In genomic region chr1:200409761-200410565, GRCh38 we compare ENCODE assay signal across 8 cellular contexts. TPM values are rescaled to one million over a fixed set of nuclear protein-coding genes. Genes with fewer than 3 reads are reported as not detected.
DNase-seq lines count a peak whose midpoint lies in the region; ATAC-seq and TF ChIP-seq lines count a peak whose summit lies in the region.

ZNF281 (minus strand) TSS chr1:200410036; CDS start chr1:200409705, 331 bp downstream.

- H2AFZ ChIP-seq in hepatocyte = peak within 1 kb of the TSS; percentile 92

- no peaks in the 10 kb centered on the region for H3K27me3 ChIP-seq in hepatocyte
- H3K27me3 ChIP-seq in aorta (ENCODE audit: control insufficient read depth in 1 of 2, insufficient read depth in 2 of 2, low read length in 1 of 2) = no peaks in the 10 kb centered on the region

- peak within 1 kb of the TSS; percentile 89 for H3K4me3 ChIP-seq in hepatocyte
- peak within 1 kb of the TSS; percentile 73 to 98 for H3K4me3 ChIP-seq in aorta (ENCODE audit: low read length in 2 of 2)

- peaks cover 15% of the 10 kb centered on the region for H3K4me1 ChIP-seq in hepatocyte (ENCODE audit: insufficient read depth)
- H3K4me1 ChIP-seq in aorta (ENCODE audit: control insufficient read depth in 1 of 2, insufficient read depth in 2 of 2, low read length in 2 of 2) = peaks cover 3 to 5% of the 10 kb centered on the region in 2 donors

- H3K36me3 ChIP-seq in hepatocyte (replicated peaks; ENCODE audit: insufficient read depth, low read depth) (peaks cover 4% of the 10 kb centered on the region), aorta (ENCODE audit: control insufficient read depth in 1 of 2, insufficient read depth in 2 of 2, low read length in 1 of 2) (no peaks in the 10 kb centered on the region)

- H3K9me2 ChIP-seq in hepatocyte (replicated peaks; ENCODE audit: insufficient read depth) = no peaks in the 10 kb centered on the region

- peak within 1 kb of the TSS; percentile 88 for H3K4me2 ChIP-seq in hepatocyte

- H4K20me1 ChIP-seq in hepatocyte (ENCODE audit: insufficient read depth, poor library complexity, severe bottlenecking) = no peaks in the 10 kb centered on the region

- peak; percentile 71 for DNase-seq in NCI-H2081 treated with DMSO at 0.1 percent for 48 hours (lab: John Stamatoyannopoulos, UW)
- peak; percentile 87 for DNase-seq in T1000 (lab: John Stamatoyannopoulos, UW)
- DNase-seq in astrocyte of the hippocampus (ENCODE audit: low read depth, low spot score) = peak; percentile 97
- peak; percentile 98 for DNase-seq in hepatocyte (ENCODE audit: low spot score)
- DNase-seq in renal cortical epithelial cell (ENCODE audit: low read depth) = peak; percentile 85
- DNase-seq in aorta = peak; percentile 97 to 98

- TF ChIP-seq CTCF in hepatocyte (IDR thresholded peaks at IDR 0.05; ENCODE audit: poor library complexity) = no peak

- intact Hi-C loops in aorta (cut with DNase I) = no loop called here

- H3K27ac ChIP-seq in hepatocyte (peak within 1 kb of the TSS; percentile 81), aorta (ENCODE audit: low read depth in 1 of 2, low read length in 2 of 2) (peak within 1 kb of the TSS; percentile 10 to 38)

- 0% methylated on average over 49 of the region's 54 CpGs for WGBS in hepatocyte (ENCODE audit: low lambda C conversion rate, missing lambda C conversion rate)
- 0 to 1% methylated on average over 53 to 54 of the region's 54 CpGs for WGBS in aorta, 2 donors

- ATAC-seq in GM18519 (IDR thresholded peaks at IDR 0.05; ENCODE audit: low FRiP score, unreplicated experiment) (peak; percentile 86), HG03045 (IDR thresholded peaks at IDR 0.05; ENCODE audit: unreplicated experiment) (peak; percentile 97), aorta (ENCODE audit: low FRiP score) (peak; percentile 100)

- H3K9me3 ChIP-seq in hepatocyte (ENCODE audit: low read depth) (no peaks in the 10 kb centered on the region), aorta (ENCODE audit: control insufficient read depth, low read length) (no peaks in the 10 kb centered on the region)

- peaks cover 44% of the 10 kb centered on the region for H3K79me2 ChIP-seq in hepatocyte

RNA-seq across cellular contexts. Expression of gene ZNF281, which starts in this region (rescaled TPM):
- total RNA-seq in hepatocyte (20.6 and 26.6 TPM in 2 replicates), renal cortical epithelial cell (28.0 and 38.0 TPM in 2 replicates), aorta (10 to 100 TPM; 12.8 to 13.1 TPM)
- polyA plus RNA-seq in hepatocyte (17.2 and 19.2 TPM in 2 replicates), aorta (1 to 10 TPM; 2.1 to 3.2 TPM)

Comparison
In these comparisons a context has a peak if more than half of its experiments do, and no peak if none do; other contexts are left out.
1. Peak in every context shown above with its lines: DNase-seq, ATAC-seq, H3K4me3 ChIP-seq and H3K27ac ChIP-seq.